8 cellular contexts compared by ENCODE assay signal in genomic region chr17:36545465-36546417, GRCh38. TPM values are rescaled to one million over a fixed set of nuclear protein-coding genes. Genes with fewer than 3 reads are reported as not detected.
DNase-seq lines count a peak whose midpoint lies in the region; ATAC-seq and TF ChIP-seq lines count a peak whose summit lies in the region.

No MANE protein-coding gene starts in this region.

- peak overlapping the region; percentile 94 to 99 (median 96) for H3K27ac Mint-ChIP-seq in naive thymus-derived CD8-positive, alpha-beta T cell
- H3K27ac Mint-ChIP-seq in stimulated activated memory B cell treated with anti-CD40 and anti-IgM and Interleukin-4, amounts not matched to agents 10 μg/mL and 1 μg/mL and 100 μg/mL, for 72 hours = peak overlapping the region; percentile 98

- H3K36me3 ChIP-seq in KOPT-K1 (ENCODE audit: insufficient read depth, low read length) (peaks cover 33% of the 10 kb centered on the region), Peyer's patch (no peaks in the 10 kb centered on the region)

- peak overlapping the region; percentile 88 to 97 (median 91) for H3K4me3 Mint-ChIP-seq in naive thymus-derived CD8-positive, alpha-beta T cell
- H3K4me3 Mint-ChIP-seq in stimulated activated memory B cell treated with anti-CD40 and anti-IgM and Interleukin-4, amounts not matched to agents 10 μg/mL and 1 μg/mL and 100 μg/mL, for 72 hours = peak overlapping the region; percentile 88

- H3K27me3 ChIP-seq in Peyer's patch = no peaks in the 10 kb centered on the region

- peaks cover 19 to 55% (median 43%) of the 10 kb centered on the region in 4 donors for H3K4me1 Mint-ChIP-seq in naive thymus-derived CD8-positive, alpha-beta T cell
- peaks cover 39% of the 10 kb centered on the region for H3K4me1 Mint-ChIP-seq in stimulated activated memory B cell treated with anti-CD40 and anti-IgM and Interleukin-4, amounts not matched to agents 10 μg/mL and 1 μg/mL and 100 μg/mL, for 72 hours

- POLR2A ChIA-PET in naive thymus-derived CD8-positive, alpha-beta T cell (lab: Charles Lee) = interaction anchor here (0.6 to 10.4 kb wide), 21 partner anchors 9 to 943 kb away, joined by 3 to 181 read pairs (median 6); partner anchors contain the start of genes DUSP14, MRM1, MYO19 and PIGW

- H3K4me3 ChIP-seq in Peyer's patch = peak overlapping the region; percentile 89 to 97 (median 91)

- H3K27ac ChIP-seq in KOPT-K1 (ENCODE audit: low read depth, low read length, poor library complexity, severe bottlenecking) = peak overlapping the region; percentile 89
- peak overlapping the region; percentile 99 to 100 (median 100) for H3K27ac ChIP-seq in Peyer's patch

- TF ChIP-seq POLR2A in Peyer's patch (IDR thresholded peaks at IDR 0.05) = peak; percentile 88 to 91

- peaks cover 0 to 14% (median 5%) of the 10 kb centered on the region in 3 donors for H3K36me3 Mint-ChIP-seq in naive thymus-derived CD8-positive, alpha-beta T cell
- H3K36me3 Mint-ChIP-seq in stimulated activated memory B cell treated with anti-CD40 and anti-IgM and Interleukin-4, amounts not matched to agents 10 μg/mL and 1 μg/mL and 100 μg/mL, for 72 hours = peaks cover 9% of the 10 kb centered on the region

- H3K4me1 ChIP-seq in Peyer's patch = peaks cover 3 to 54% (median 18%) of the 10 kb centered on the region in 4 donors

- peak; percentile 93 for DNase-seq in DMS79 treated with DMSO at 0.1 percent for 48 hours (lab: John Stamatoyannopoulos, UW)
- DNase-seq in Peyer's patch = peak; percentile 94 to 98 (median 98)
- DNase-seq in activated T-helper 1 cell treated with anti-CD3 and anti-CD28 coated beads, Interleukin-2, amount 50 U/mL, for 16 hours (ENCODE audit: low read depth in 1 of 2, low spot score in 1 of 2) = peak; percentile 95
- peak; percentile 99 for DNase-seq in fibroblast of gingiva (ENCODE audit: low read depth)
- peak; percentile 94 to 99 (median 98) for DNase-seq in naive thymus-derived CD8-positive, alpha-beta T cell

- H3K9me3 Mint-ChIP-seq in naive thymus-derived CD8-positive, alpha-beta T cell = no peaks in the 10 kb centered on the region
- no peaks in the 10 kb centered on the region for H3K9me3 Mint-ChIP-seq in stimulated activated memory B cell treated with anti-CD40 and anti-IgM and Interleukin-4, amounts not matched to agents 10 μg/mL and 1 μg/mL and 100 μg/mL, for 72 hours

- H3K27me3 Mint-ChIP-seq in naive thymus-derived CD8-positive, alpha-beta T cell = no peaks in the 10 kb centered on the region
- H3K27me3 Mint-ChIP-seq in stimulated activated memory B cell treated with anti-CD40 and anti-IgM and Interleukin-4, amounts not matched to agents 10 μg/mL and 1 μg/mL and 100 μg/mL, for 72 hours = no peaks in the 10 kb centered on the region

- TF ChIP-seq CTCF in Peyer's patch (IDR thresholded peaks at IDR 0.05) = peak in 3 of 6 experiments; percentile 9 to 26 (median 20)

- H3K9me3 ChIP-seq in KOPT-K1 (ENCODE audit: insufficient read depth, low read length, poor library complexity, severe bottlenecking) (no peaks in the 10 kb centered on the region), Peyer's patch (no peaks in the 10 kb centered on the region)

- ATAC-seq in GM21786 (IDR thresholded peaks at IDR 0.05; ENCODE audit: unreplicated experiment) = peak; percentile 63
- peak; percentile 77 to 78 for ATAC-seq in naive thymus-derived CD8-positive, alpha-beta T cell
- ATAC-seq in stimulated activated memory B cell treated with anti-CD40 and anti-IgM and Interleukin-4, amounts not matched to agents 10 μg/mL and 1 μg/mL and 100 μg/mL, for 72 hours = peak; percentile 89

RNA-seq across cellular contexts. Expression of gene GGNBP2, which starts 1.0 kb away (rescaled TPM):
- total RNA-seq in Peyer's patch = 100 to 1,000 TPM in 1 of 4 donors, 10 to 100 TPM in 3; 90.5 to 124 (median 96.8) TPM
- total RNA-seq in naive thymus-derived CD8-positive, alpha-beta T cell = 100 to 1,000 TPM; 160 to 164 TPM
- 100 to 1,000 TPM in 1 of 3 donors, 10 to 100 TPM in 2; 69.1 to 104 (median 76.2) TPM for polyA plus RNA-seq in naive thymus-derived CD8-positive, alpha-beta T cell

RNA-seq across cellular contexts. Expression of gene PIGW, which starts 11.0 kb away (rescaled TPM):
- total RNA-seq in Peyer's patch = 1 to 10 TPM in 3 of 4 donors, not detected in 1; 2.5 to 4.4 (median 4.3) TPM
- 10 to 100 TPM in 1 of 2 experiments, 1 to 10 TPM in 1; 9.5 to 11.4 TPM for total RNA-seq in naive thymus-derived CD8-positive, alpha-beta T cell
- 10 to 100 TPM; 10.2 to 14.9 (median 11.2) TPM for polyA plus RNA-seq in naive thymus-derived CD8-positive, alpha-beta T cell

RNA-seq across cellular contexts. Expression of gene MYO19, which starts 11.1 kb away (rescaled TPM):
- 100 to 1,000 TPM; 150 to 286 (median 213) TPM for total RNA-seq in Peyer's patch
- 10 to 100 TPM; 73.1 to 74.2 TPM for total RNA-seq in naive thymus-derived CD8-positive, alpha-beta T cell
- polyA plus RNA-seq in naive thymus-derived CD8-positive, alpha-beta T cell = 1 to 10 TPM; 2.3 to 4.6 (median 4.6) TPM

RNA-seq across cellular contexts. Expression of gene DHRS11, which starts 45.9 kb away (rescaled TPM):
- 100 to 1,000 TPM in 3 of 4 donors, 10 to 100 TPM in 1; 63.5 to 436 (median 424) TPM for total RNA-seq in Peyer's patch
- 1 to 10 TPM; 8.3 to 9.1 TPM for total RNA-seq in naive thymus-derived CD8-positive, alpha-beta T cell
- polyA plus RNA-seq in naive thymus-derived CD8-positive, alpha-beta T cell = 1 to 10 TPM; 3.8 to 5.5 (median 4.6) TPM

RNA-seq across cellular contexts. Expression of gene MRM1, which starts 55.6 kb away (rescaled TPM):
- total RNA-seq in Peyer's patch = 10 to 100 TPM in 3 of 4 donors, 1 to 10 TPM in 1; 6.6 to 18.8 (median 13.9) TPM
- 10 to 100 TPM; 12.4 to 12.7 TPM for total RNA-seq in naive thymus-derived CD8-positive, alpha-beta T cell
- 10 to 100 TPM in 1 of 3 donors, 1 to 10 TPM in 2; 3.2 to 11.1 (median 6.8) TPM for polyA plus RNA-seq in naive thymus-derived CD8-positive, alpha-beta T cell

Comparison
In these comparisons a context has a peak if more than half of its experiments do, and no peak if none do; other contexts are left out.
1. Peak in every context shown above with its lines: DNase-seq, ATAC-seq, H3K4me3 ChIP-seq and H3K27ac ChIP-seq.